20 cellular contexts compared by ENCODE assay signal in the genomic region with DNA sequence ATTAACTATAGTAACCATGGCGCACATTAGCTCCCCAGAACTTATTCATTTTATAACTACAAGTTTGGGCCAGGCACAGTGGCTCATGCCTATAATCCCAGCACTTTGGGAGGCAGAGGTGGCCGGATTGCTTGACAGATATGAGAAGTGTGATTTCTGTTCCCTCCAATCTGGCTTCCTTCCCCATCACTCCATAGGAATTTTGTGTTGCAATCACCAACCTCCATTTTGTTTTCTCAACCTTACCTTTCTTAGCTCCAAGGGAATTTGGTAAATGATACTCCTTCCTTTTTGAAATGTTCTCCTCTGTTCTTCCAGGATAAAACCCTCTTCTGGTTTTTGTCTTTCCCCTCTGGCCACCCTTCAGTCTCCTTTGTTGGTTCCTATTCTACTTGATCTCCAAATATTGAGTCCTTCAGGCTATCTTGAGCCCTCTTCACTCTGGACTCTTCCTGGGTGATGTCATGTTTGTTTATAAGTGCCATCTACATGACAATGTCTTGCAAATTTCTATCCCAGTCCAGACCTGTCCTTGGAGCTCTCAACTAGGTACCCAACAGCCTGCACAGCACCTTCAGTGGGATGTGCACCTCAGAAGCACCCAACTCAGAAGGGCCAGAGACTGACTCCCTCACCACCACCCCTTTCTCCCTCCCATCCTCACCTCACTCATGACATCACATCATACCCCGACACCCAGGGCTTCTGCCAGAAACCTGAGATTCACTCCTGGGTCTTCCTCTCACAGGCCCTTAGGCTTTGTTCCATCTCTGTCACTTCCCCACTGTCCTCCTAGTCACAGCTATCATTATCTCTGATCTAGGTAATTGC. TPM values are rescaled to one million over a fixed set of nuclear protein-coding genes. Genes with fewer than 3 reads are reported as not detected.
A peak's percentile ranks its signal among the peaks of the same experiment; 100 is the strongest.
DNase-seq lines count a peak whose midpoint lies in the region; ATAC-seq, FAIRE-seq and TF ChIP-seq lines count a peak whose summit lies in the region.
"Had no signal": no experiment of that assay in that cellular context is flagged by ENCODE, and none has a peak within 500 bp of the region (broad histone marks: within the 10 kb centered on the region; RNA-seq: fewer than 3 reads in every experiment).

No MANE protein-coding gene starts in this region.

- H3K18ac ChIP-seq in H1 (ENCODE audit: extremely low read depth, low read length) (no peak overlapping the region), mesenchymal stem cell (ENCODE audit: low read depth in 1 of 2, low read length in 2 of 2) (no peak overlapping the region)

- peaks cover 29% of the 10 kb centered on the region; the same call in 1 of the 2 replicates for H4K20me1 ChIP-seq in HCT116 (ENCODE audit: insufficient read depth)
- H4K20me1 ChIP-seq in H1 (replicated peaks in 1 of 2; ENCODE audit: control insufficient read depth in 1 of 2, insufficient read depth in 2 of 2, low read length in 2 of 2), result peaks cover 1 to 6% of the 10 kb centered on the region in 2 experiments

- no peak overlapping the region for H2BK12ac ChIP-seq in H1 (ENCODE audit: low read depth, low read length)
- no peak overlapping the region for H2BK12ac ChIP-seq in mesenchymal stem cell (ENCODE audit: low read length in 2 of 2)

- H3K79me1 ChIP-seq in H1 (ENCODE audit: low read depth, low read length) (no peaks in the 10 kb centered on the region; the same call in 1 of the 2 replicates), mesenchymal stem cell (replicated peaks; ENCODE audit: low read length, poor library complexity, severe bottlenecking) (peaks cover 9% of the 10 kb centered on the region)

- DNase-seq in Daoy (ENCODE audit: low read depth) (peak; percentile 18), HCT116 (ENCODE audit: low read depth, low spot score) (no peak), H1 (ENCODE audit: low read depth in 1 of 2, low spot score in 2 of 2) (no peak), mesenchymal stem cell (peak; percentile 33), T-cell (no peak), activated gamma-delta T cell (lab: John Stamatoyannopoulos, UW) (no peak), small intestine (no peak)
- DNase-seq: caudate nucleus, DMS79, glutamatergic neuron, NCI-H146, NCI-H524, PC-3, spleen had no signal

- no peaks in the 10 kb centered on the region for H3K27me3 Mint-ChIP-seq in T-cell
- H3K27me3 Mint-ChIP-seq: activated naive CD8-positive, alpha-beta T cell had no signal

- H2AK5ac ChIP-seq in H1 (ENCODE audit: low read depth, low read length) (no peak overlapping the region), mesenchymal stem cell (ENCODE audit: low read length, severe bottlenecking) (no peak overlapping the region)

- no peak overlapping the region for H3K4ac ChIP-seq in H1 (replicated peaks; ENCODE audit: insufficient read length, low read depth, low read length)
- H3K4ac ChIP-seq in mesenchymal stem cell (ENCODE audit: low read depth in 1 of 2, low read length in 2 of 2), result no peak overlapping the region

- H3K36me3 Mint-ChIP-seq in T-cell, result peaks cover 18% of the 10 kb centered on the region

- no peak overlapping the region for H4K5ac ChIP-seq in H1 (ENCODE audit: insufficient read length, low read depth, low read length)

- H3K9me3 ChIP-seq in HCT116 (ENCODE audit: control insufficient read depth in 1 of 2, insufficient read depth in 1 of 2, low read depth in 1 of 2, low read length in 2 of 2) (no peaks in the 10 kb centered on the region), H1 (ENCODE audit: insufficient read depth in 2 of 2, low read depth in 1 of 2, low read length in 1 of 2) (no peaks in the 10 kb centered on the region; a peak in 1 of 4 replicates), mesenchymal stem cell (ENCODE audit: control insufficient read depth, low read length) (no peaks in the 10 kb centered on the region), small intestine (ENCODE audit: control insufficient read depth, low read depth) (no peaks in the 10 kb centered on the region)
- H3K9me3 ChIP-seq: BLaER1 treated with 17β-estradiol and CSF1 and Interleukin-3, amounts not matched to agents 10 nM and 100 nM; spleen had no signal

- H3K4me2 ChIP-seq in HCT116 (ENCODE audit: low read length), result no peak overlapping the region
- H3K4me2 ChIP-seq in H1 (ENCODE audit: insufficient read depth in 1 of 2, low read depth in 2 of 2, low read length in 2 of 2), result no peak overlapping the region
- H3K4me2 ChIP-seq in mesenchymal stem cell (ENCODE audit: low read length, poor library complexity, severe bottlenecking), result no peak overlapping the region
- H3K4me2 ChIP-seq: BLaER1 treated with 17β-estradiol and CSF1 and Interleukin-3, amounts not matched to agents 10 nM and 100 nM; KMS-11 had no signal

- H3K23ac ChIP-seq in H1 (ENCODE audit: insufficient read length) (no peak overlapping the region), mesenchymal stem cell (ENCODE audit: low read length in 2 of 2) (no peak overlapping the region)

- H3K4me1 ChIP-seq in HCT116 (ENCODE audit: control insufficient read depth in 1 of 2, insufficient read depth in 2 of 2, low read length in 2 of 2) (no peaks in the 10 kb centered on the region), H1 (replicated peaks in 1 of 4; ENCODE audit: control insufficient read depth in 3 of 4, insufficient read depth in 4 of 4, low read length in 3 of 4) (no peaks in the 10 kb centered on the region), mesenchymal stem cell (ENCODE audit: control insufficient read depth, insufficient read depth, low read depth, low read length) (no peaks in the 10 kb centered on the region), small intestine (ENCODE audit: control insufficient read depth in 2 of 2, insufficient read depth in 1 of 2, low read depth in 1 of 2, low read length in 1 of 2) (no peaks in the 10 kb centered on the region)
- H3K4me1 ChIP-seq: BLaER1 treated with 17β-estradiol and CSF1 and Interleukin-3, amounts not matched to agents 10 nM and 100 nM; parathyroid adenoma; spleen had no signal

- no peak overlapping the region for H2BK20ac ChIP-seq in H1 (ENCODE audit: low read length)

- 94% methylated on average over 3 of the region's 3 CpGs; no CpG with 5 or more reads in 1 of the 2 experiments for WGBS in H1 (ENCODE audit: extremely low coverage in 1 of 2, insufficient coverage in 1 of 2, insufficient read length in 1 of 2, insufficient replicate concordance in 2 of 2, low coverage in 1 of 2, low lambda C conversion rate in 2 of 2, missing lambda C conversion rate in 1 of 2), 2 experiments
- WGBS in mesenchymal stem cell, result 80% methylated on average over 3 of the region's 3 CpGs
- 93 to 98% (median 94%) methylated on average over 3 of the region's 3 CpGs for WGBS in small intestine, 3 donors

- no peak overlapping the region for H3K4me3 ChIP-seq in HCT116 (replicated peaks in 1 of 2; ENCODE audit: low read depth in 1 of 2, low read length in 2 of 2)
- H3K4me3 ChIP-seq in H1 (ENCODE audit: extremely low read depth in 1 of 4, insufficient read depth in 2 of 4, low read depth in 3 of 4, low read length in 4 of 4), result no peak overlapping the region
- no peak overlapping the region for H3K4me3 ChIP-seq in mesenchymal stem cell (ENCODE audit: insufficient read depth in 1 of 2, low read depth in 1 of 2, low read length in 2 of 2)
- H3K4me3 ChIP-seq in small intestine (ENCODE audit: low read depth in 1 of 2, low read length in 2 of 2), result no peak overlapping the region
- H3K4me3 ChIP-seq: BLaER1 treated with 17β-estradiol and CSF1 and Interleukin-3, amounts not matched to agents 10 nM and 100 nM; spleen had no signal

- H2AFZ ChIP-seq in HCT116 (ENCODE audit: low read depth, low read length, poor library complexity, severe bottlenecking) (no peak overlapping the region), H1 (ENCODE audit: low read length) (no peak overlapping the region), mesenchymal stem cell (ENCODE audit: low read depth, low read length) (no peak overlapping the region)
- H2AFZ ChIP-seq: parathyroid adenoma had no signal

- no peak overlapping the region for H3K14ac ChIP-seq in H1 (ENCODE audit: insufficient read length)
- H3K14ac ChIP-seq in mesenchymal stem cell (ENCODE audit: low read length in 2 of 2), result no peak overlapping the region

- intact Hi-C loops in HCT116 (cut with micrococcal nuclease), result no loop called here

- no peak overlapping the region for H3K9ac ChIP-seq in HCT116 (ENCODE audit: low read length)
- H3K9ac ChIP-seq in H1 (replicated peaks in 1 of 4; ENCODE audit: extremely low read depth in 1 of 4, low read depth in 3 of 4, low read length in 3 of 4), result no peak overlapping the region
- no peak overlapping the region for H3K9ac ChIP-seq in mesenchymal stem cell (ENCODE audit: low read length)
- H3K9ac ChIP-seq: BLaER1 treated with 17β-estradiol and CSF1 and Interleukin-3, amounts not matched to agents 10 nM and 100 nM; KMS-11; parathyroid adenoma had no signal

- H2BK5ac ChIP-seq in H1 (ENCODE audit: low read depth, low read length) (no peak overlapping the region), mesenchymal stem cell (ENCODE audit: low read depth, low read length, poor library complexity, severe bottlenecking) (no peak overlapping the region)

- H4K91ac ChIP-seq in H1 (replicated peaks; ENCODE audit: insufficient read length, low read length) (no peak overlapping the region), mesenchymal stem cell (ENCODE audit: low read length) (no peak overlapping the region)

- no peak overlapping the region for H3K4me3 Mint-ChIP-seq in T-cell
- H3K4me3 Mint-ChIP-seq: activated naive CD8-positive, alpha-beta T cell had no signal

- H3K79me2 ChIP-seq in HCT116 (ENCODE audit: insufficient read depth, low read length), result peaks cover 22% of the 10 kb centered on the region
- H3K79me2 ChIP-seq in H1 (ENCODE audit: control insufficient read depth in 1 of 2, insufficient read depth in 2 of 2, low read length in 2 of 2), result peaks cover 0 to 6% of the 10 kb centered on the region in 2 experiments; a peak in 1 of 4 replicates
- H3K79me2 ChIP-seq: parathyroid adenoma had no signal

- H3K56ac ChIP-seq in H1 (replicated peaks; ENCODE audit: insufficient read length, low read depth, low read length), result no peak overlapping the region

- CTCF ChIA-PET in HCT116 (lab: Charles Lee) (no interaction called here), H1 (lab: Charles Lee; ENCODE audit: partially characterized antibody) (interaction anchor here (1.1 kb wide), 2 partner anchors 25 to 186 kb away, joined by 3 to 4 read pairs; no protein-coding TSS in a partner anchor), T-cell (lab: Charles Lee) (no interaction called here)

- POLR2A ChIA-PET in HCT116 (lab: Charles Lee) (interaction anchor here (1.4 kb wide), 1 partner anchor 15 kb away, joined by 4 read pairs; the partner anchor contains the start of gene TXN), H1 (lab: Charles Lee; ENCODE audit: partially characterized antibody) (interaction anchor here (2.3 to 2.8 kb wide), 2 partner anchors 10 to 15 kb away, joined by 7 to 19 read pairs; partner anchors contain the start of gene TXN), T-cell (lab: Charles Lee) (interaction anchor here in 1 of 2 donors (0.6 kb wide), 1 partner anchor 23 kb away, joined by 9 read pairs; no protein-coding TSS in a partner anchor)

- no peaks in the 10 kb centered on the region for H3K9me2 ChIP-seq in HCT116 (ENCODE audit: insufficient read depth)

- H3K27ac ChIP-seq in HCT116 (ENCODE audit: low read depth, low read length) (no peak overlapping the region), H1 (ENCODE audit: low read depth, low read length) (no peak overlapping the region), mesenchymal stem cell (ENCODE audit: low read length, poor library complexity, severe bottlenecking) (no peak overlapping the region), small intestine (ENCODE audit: low read depth in 1 of 2, low read length in 1 of 2) (no peak overlapping the region)
- H3K27ac ChIP-seq: BLaER1 treated with 17β-estradiol and CSF1 and Interleukin-3, amounts not matched to agents 10 nM and 100 nM; KMS-11; parathyroid adenoma; spleen had no signal

- peak; percentile 43 for ATAC-seq in HCT116
- ATAC-seq in T-cell (replicated peaks in 1 of 4), result no peak
- ATAC-seq in GM18909 (IDR thresholded peaks at IDR 0.05; ENCODE audit: poor library complexity, unreplicated experiment), result no peak
- ATAC-seq: PC-3 had no signal

- H4K8ac ChIP-seq in H1 (ENCODE audit: extremely low read depth, insufficient read depth, low read length), result no peak overlapping the region
- H4K8ac ChIP-seq in mesenchymal stem cell (ENCODE audit: low read length), result no peak overlapping the region

- H3K4me1 Mint-ChIP-seq in T-cell, result no peaks in the 10 kb centered on the region

- H2BK120ac ChIP-seq in H1 (replicated peaks; ENCODE audit: low read depth, low read length) (no peak overlapping the region), mesenchymal stem cell (ENCODE audit: low read depth, low read length) (no peak overlapping the region)

- H3K23me2 ChIP-seq in H1 (ENCODE audit: low read depth, low read length), result no peaks in the 10 kb centered on the region

- no peaks in the 10 kb centered on the region for H3K9me3 Mint-ChIP-seq in T-cell

- H3K27me3 ChIP-seq in HCT116 (ENCODE audit: insufficient read depth, low read length), result no peaks in the 10 kb centered on the region
- H3K27me3 ChIP-seq in H1 (replicated peaks in 1 of 4; ENCODE audit: control insufficient read depth in 3 of 4, extremely low read depth in 1 of 4, insufficient read depth in 3 of 4, low read length in 3 of 4), result no peaks in the 10 kb centered on the region
- H3K27me3 ChIP-seq in mesenchymal stem cell (ENCODE audit: control insufficient read depth in 1 of 2, insufficient read depth in 1 of 2, low read length in 2 of 2), result no peaks in the 10 kb centered on the region
- H3K27me3 ChIP-seq in small intestine (ENCODE audit: control insufficient read depth in 2 of 2, insufficient read depth in 2 of 2, low read length in 2 of 2), result no peaks in the 10 kb centered on the region
- H3K27me3 ChIP-seq: BLaER1 treated with 17β-estradiol and CSF1 and Interleukin-3, amounts not matched to agents 10 nM and 100 nM; spleen had no signal

- no peak for TF ChIP-seq EP300 in H1 (IDR thresholded peaks at IDR 0.05; ENCODE audit: borderline replicate concordance in 1 of 2, low read depth in 2 of 2, low read length in 2 of 2)

- RAD21 ChIA-PET in HCT116 (lab: Charles Lee; ENCODE audit: low non-redundant PET in 1 of 2, low total read pairs in 2 of 2, uncharacterized antibody in 2 of 2, unreplicated experiment in 2 of 2), result no interaction called here

- TF ChIP-seq POLR2A in HCT116 (IDR thresholded peaks at IDR 0.05; ENCODE audit: borderline replicate concordance, extremely low read depth, insufficient read depth, insufficient read length) (no peak), H1 (IDR thresholded peaks at IDR 0.05; ENCODE audit: control extremely low read depth in 1 of 2, low read depth in 2 of 2, low read length in 2 of 2) (no peak)

- TF ChIP-seq RAD21 in HCT116 (IDR thresholded peaks at IDR 0.05; ENCODE audit: low read depth) (no peak), H1 (IDR thresholded peaks at IDR 0.05 in 1 of 2, conservative IDR thresholded peaks at IDR 0.05 in 1 of 2; ENCODE audit: low read depth in 2 of 2, low read length in 2 of 2) (no peak)

- TF ChIP-seq CTCF in HCT116 (IDR thresholded peaks at IDR 0.05 in 2 of 3, conservative IDR thresholded peaks at IDR 0.05 in 1 of 3; ENCODE audit: borderline replicate concordance in 1 of 3, insufficient read depth in 1 of 3, low read depth in 2 of 3, low read length in 2 of 3) (no peak), H1 (IDR thresholded peaks at IDR 0.05; ENCODE audit: control extremely low read depth in 1 of 3, insufficient read depth in 1 of 3, low read depth in 1 of 3, low read length in 3 of 3) (no peak)

- FAIRE-seq in H1 (lab: Jason Lieb, UNC) (no peak), small intestine (lab: Jason Lieb, UNC) (no peak)

- no TSS peak for BruUV-seq in HCT116 (replicated peaks; lab: Mats Ljungman, UMichigan)

- H2BK15ac ChIP-seq in H1 (ENCODE audit: low read length) (no peak overlapping the region), mesenchymal stem cell (ENCODE audit: low read depth, poor library complexity, severe bottlenecking) (no peak overlapping the region)

- H3K27ac Mint-ChIP-seq in T-cell, result no peak overlapping the region
- H3K27ac Mint-ChIP-seq: activated naive CD8-positive, alpha-beta T cell had no signal

- peaks cover 17 to 33% of the 10 kb centered on the region in 2 experiments for H3K36me3 ChIP-seq in HCT116 (ENCODE audit: control insufficient read depth in 1 of 2, insufficient read depth in 2 of 2, low read length in 2 of 2)
- H3K36me3 ChIP-seq in H1 (ENCODE audit: control insufficient read depth in 2 of 4, insufficient read depth in 4 of 4, low read length in 3 of 4), result peaks cover 2 to 28% (median 12%) of the 10 kb centered on the region in 4 experiments; a peak in 6 of 8 replicates
- H3K36me3 ChIP-seq in mesenchymal stem cell (ENCODE audit: control insufficient read depth in 1 of 2, insufficient read depth in 2 of 2, low read depth in 1 of 2, low read length in 2 of 2), result peaks cover 5 to 57% of the 10 kb centered on the region in 2 experiments
- H3K36me3 ChIP-seq in small intestine (ENCODE audit: control insufficient read depth in 2 of 2, insufficient read depth in 2 of 2, low read length in 2 of 2), result peaks cover 7 to 9% of the 10 kb centered on the region in 2 donors

RNA-seq across cellular contexts. Expression of gene TXN, which starts 14.6 kb away (rescaled TPM):
- total RNA-seq in Daoy (2014; rRNA removed; shearing (Covaris generic)), result 704 and 743 TPM in 2 replicates
- total RNA-seq in HCT116 (2021; ENCODE audit: unreplicated experiment) (421 TPM), T-cell (10 to 100 TPM; 38.3 to 63.4 (median 47.9) TPM)
- polyA plus RNA-seq in HCT116 (2012), result 339 and 365 TPM in 2 replicates
- 295 and 297 TPM in 2 replicates for total RNA-seq in H1 (2021; fragmentation: NEBNext Ultra II Directional; extraction: Animal tissue kit (Norgen Biotek cat#: 25700))
- polyA plus RNA-seq in H1 (2011; rRNA removed) (226 and 419 TPM in 2 replicates), small intestine (100 to 1,000 TPM; 483 to 881 (median 628) TPM)
- 341 TPM for polyA plus RNA-seq in H1 (2011; cell fraction: cytosol; rRNA removed)
- 70.3 TPM for polyA plus RNA-seq in H1 (2011; cell fraction: nucleus; rRNA removed)
- 261 to 393 TPM (median 291 TPM) in 4 replicates for polyA plus RNA-seq in H1 (2012, experiment 1 of 2)
- 311 TPM for polyA plus RNA-seq in H1 (2012, experiment 2 of 2)
- polyA plus RNA-seq in H1 (2013, experiment 1 of 2), result 681 TPM
- 699 TPM for polyA plus RNA-seq in H1 (2013, experiment 2 of 2)
- polyA minus RNA-seq in H1 (2011; rRNA and poly(A)+ RNA removed), result 61.3 and 75.1 TPM in 2 replicates
- polyA minus RNA-seq in H1 (2011; cell fraction: cytosol; rRNA and poly(A)+ RNA removed), result 39.3 TPM
- 49.0 TPM for polyA minus RNA-seq in H1 (2011; cell fraction: nucleus; rRNA and poly(A)+ RNA removed)
- 709 TPM for polyA plus RNA-seq in mesenchymal stem cell (2013, experiment 1 of 2)
- polyA plus RNA-seq in mesenchymal stem cell (2013, experiment 2 of 2), result 737 TPM

RNA-seq across cellular contexts. Expression of gene C9orf152, which starts 33.7 kb away (rescaled TPM):
- total RNA-seq in Daoy (2014; rRNA removed; shearing (Covaris generic)), result not detected in 2 replicates
- total RNA-seq in HCT116 (2021; ENCODE audit: unreplicated experiment) (not detected), T-cell (under 1 TPM in 3 of 5 donors, not detected in 2; 0.09 to 0.10 (median 0.09) TPM)
- 0.04 TPM in 1 of 2 replicates, not detected in the other for polyA plus RNA-seq in HCT116 (2012)
- not detected in 2 replicates for total RNA-seq in H1 (2021; fragmentation: NEBNext Ultra II Directional; extraction: Animal tissue kit (Norgen Biotek cat#: 25700))
- polyA plus RNA-seq in H1 (2011; rRNA removed) (not detected in 2 replicates), small intestine (10 to 100 TPM in 2 of 3 donors, 1 to 10 TPM in 1; 6.5 to 25.7 (median 12.1) TPM)
- polyA plus RNA-seq in H1 (2011; cell fraction: cytosol; rRNA removed), result not detected
- not detected for polyA plus RNA-seq in H1 (2011; cell fraction: nucleus; rRNA removed)
- not detected in 4 replicates for polyA plus RNA-seq in H1 (2012, experiment 1 of 2)
- polyA plus RNA-seq in H1 (2012, experiment 2 of 2), result not detected
- polyA plus RNA-seq in H1 (2013, experiment 1 of 2), result not detected
- not detected for polyA plus RNA-seq in H1 (2013, experiment 2 of 2)
- polyA minus RNA-seq in H1 (2011; rRNA and poly(A)+ RNA removed), result not detected in 2 replicates
- polyA minus RNA-seq in H1 (2011; cell fraction: cytosol; rRNA and poly(A)+ RNA removed), result not detected
- not detected for polyA minus RNA-seq in H1 (2011; cell fraction: nucleus; rRNA and poly(A)+ RNA removed)
- polyA plus RNA-seq in mesenchymal stem cell (2013, experiment 1 of 2), result not detected
- not detected for polyA plus RNA-seq in mesenchymal stem cell (2013, experiment 2 of 2)
- total RNA-seq: kidney epithelial cell, spleen had no signal
- polyA plus RNA-seq: spleen had no signal

Comparison
In these comparisons a context has a peak if more than half of its experiments do, and no peak if none do; other contexts are left out.
1. DNase-seq: peak in Daoy (single experiment) and mesenchymal stem cell (single experiment); none in HCT116 (single experiment), H1 (0 of 2), T-cell (0 of 34), activated gamma-delta T cell (single experiment) and small intestine (single experiment).